In genomic region chr15:66402885-66403284, GRCh38 we compare ENCODE assay signal across 19 cellular contexts. TPM values are rescaled to one million over a fixed set of nuclear protein-coding genes. Genes with fewer than 3 reads are reported as not detected.
A peak's percentile ranks its signal among the peaks of the same experiment; 100 is the strongest.
DNase-seq lines count a peak whose midpoint lies in the region; ATAC-seq and TF ChIP-seq lines count a peak whose summit lies in the region.
"Had no signal": no experiment of that assay in that cellular context is flagged by ENCODE, and none has a peak within 500 bp of the region (broad histone marks: within the 10 kb centered on the region; RNA-seq: fewer than 3 reads in every experiment).

No MANE protein-coding gene starts in this region.

- H3K9ac ChIP-seq in trophoblast cell (ENCODE audit: low read length): no peak overlapping the region
- H3K9ac ChIP-seq: GM23248 had no signal

- no peak overlapping the region for H2AK5ac ChIP-seq in trophoblast cell (ENCODE audit: low read length)

- peak overlapping the region; percentile 35 for H3K4me3 Mint-ChIP-seq in CD4-positive, alpha-beta T cell
- H3K4me3 Mint-ChIP-seq in T-helper 17 cell: peak overlapping the region; percentile 52

- ATAC-seq in CD4-positive, alpha-beta T cell (ENCODE audit: poor library complexity): no peak
- ATAC-seq in T-helper 17 cell (no peak), left lung (no peak)
- ATAC-seq: heart right ventricle had no signal

- H3K18ac ChIP-seq in trophoblast cell (ENCODE audit: low read length): no peak overlapping the region

- no peak overlapping the region for H4K8ac ChIP-seq in trophoblast cell (ENCODE audit: low read depth, low read length)

- peak overlapping the region; percentile 78 for H3K4me3 ChIP-seq in DOHH2 (ENCODE audit: low read length)
- no peak overlapping the region for H3K4me3 ChIP-seq in left lung
- no peak overlapping the region for H3K4me3 ChIP-seq in trophoblast cell (ENCODE audit: low read depth, low read length)
- H3K4me3 ChIP-seq: GM23248, heart right ventricle, lower lobe of right lung, prostate gland had no signal

- H2BK5ac ChIP-seq in trophoblast cell (ENCODE audit: low read depth, low read length, poor library complexity): no peak overlapping the region

- no peak overlapping the region for H2AFZ ChIP-seq in trophoblast cell (ENCODE audit: insufficient read depth, low read length, poor library complexity)
- H2AFZ ChIP-seq: GM23248 had no signal

- no peak for TF ChIP-seq CTCF in CD4-positive, alpha-beta T cell (IDR thresholded peaks at IDR 0.05)
- no peak for TF ChIP-seq CTCF in DOHH2 (IDR thresholded peaks at IDR 0.05; ENCODE audit: low read depth, low read length, poor library complexity, severe bottlenecking)
- TF ChIP-seq CTCF in left lung (IDR thresholded peaks at IDR 0.05): no peak

- H3K9me3 ChIP-seq in CD4-positive, alpha-beta T cell (ENCODE audit: control insufficient read depth, low read length): no peaks in the 10 kb centered on the region
- H3K9me3 ChIP-seq in DOHH2 (ENCODE audit: control insufficient read depth, insufficient read depth, low read length) (no peaks in the 10 kb centered on the region), T-helper 17 cell (ENCODE audit: control insufficient read depth, low read length, poor library complexity, severe bottlenecking) (no peaks in the 10 kb centered on the region), left lung (no peaks in the 10 kb centered on the region), trophoblast cell (ENCODE audit: insufficient read depth, low read depth, low read length) (no peaks in the 10 kb centered on the region)
- H3K9me3 ChIP-seq: heart right ventricle, lower lobe of right lung, prostate gland had no signal

- no peaks in the 10 kb centered on the region for H3K9me3 Mint-ChIP-seq in CD4-positive, alpha-beta T cell

- H3K27ac ChIP-seq in CD4-positive, alpha-beta T cell (ENCODE audit: low read depth, low read length): no peak overlapping the region
- H3K27ac ChIP-seq in DOHH2 (ENCODE audit: low read depth, low read length): peak overlapping the region; percentile 85
- peak overlapping the region; percentile 65 to 67 for H3K27ac ChIP-seq in left lung
- H3K27ac ChIP-seq in trophoblast cell (ENCODE audit: low read depth, low read length): no peak overlapping the region
- H3K27ac ChIP-seq: GM23248, prostate gland had no signal

- no peaks in the 10 kb centered on the region for H3K9me2 ChIP-seq in DOHH2 (replicated peaks; ENCODE audit: control insufficient read depth, low read length)

- H3K4me1 ChIP-seq in DOHH2 (ENCODE audit: control insufficient read depth, low read length) (peaks cover 92% of the 10 kb centered on the region), left lung (peaks cover 12 to 86% of the 10 kb centered on the region in 2 donors), trophoblast cell (ENCODE audit: control insufficient read depth in 1 of 2, insufficient read depth in 2 of 2, low read length in 2 of 2) (no peaks in the 10 kb centered on the region)
- H3K4me1 ChIP-seq: prostate gland had no signal

- peaks cover 85% of the 10 kb centered on the region for H3K4me1 Mint-ChIP-seq in CD4-positive, alpha-beta T cell (ENCODE audit: low read depth)
- H3K4me1 Mint-ChIP-seq in T-helper 17 cell: peaks cover 57% of the 10 kb centered on the region

- peaks cover 25% of the 10 kb centered on the region; the same call in 1 of the 2 replicates for H4K20me1 ChIP-seq in DOHH2 (ENCODE audit: control insufficient read depth, insufficient read depth, low read depth, low read length)

- no peak overlapping the region for H3K4ac ChIP-seq in trophoblast cell (ENCODE audit: low read depth, low read length)

- H4K12ac ChIP-seq in trophoblast cell (ENCODE audit: low read depth, low read length): no peak overlapping the region

- POLR2A ChIA-PET in CD4-positive, alpha-beta T cell (lab: Charles Lee): interaction anchor here (0.5 to 2.1 kb wide), 7 partner anchors 9 to 96 kb away, joined by 3 to 11 read pairs (median 4); partner anchors contain the start of gene MAP2K1

- no peaks in the 10 kb centered on the region for H3K27me3 Mint-ChIP-seq in CD4-positive, alpha-beta T cell
- H3K27me3 Mint-ChIP-seq in T-helper 17 cell: no peaks in the 10 kb centered on the region

- H3K36me3 ChIP-seq in DOHH2 (ENCODE audit: control insufficient read depth, low read length): peaks cover 14% of the 10 kb centered on the region
- peaks cover 0 to 6% of the 10 kb centered on the region in 2 donors for H3K36me3 ChIP-seq in left lung
- H3K36me3 ChIP-seq in trophoblast cell (ENCODE audit: control insufficient read depth in 1 of 2, insufficient read depth in 2 of 2, low read length in 2 of 2): peaks cover 2 to 3% of the 10 kb centered on the region in 2 experiments
- H3K36me3 ChIP-seq: prostate gland had no signal

- no peak for DNase-seq in CD4-positive, alpha-beta T cell
- DNase-seq in T-helper 17 cell (no peak), left lung (no peak), trophoblast cell (no peak), NCI-H2171 (lab: John Stamatoyannopoulos, UW) (no peak), HCEC 1CT (no peak), NCI-H2081 treated with DMSO at 0.1 percent for 48 hours (lab: John Stamatoyannopoulos, UW) (no peak)
- DNase-seq: activated gamma-delta T cell treated with Interleukin-2 at 50 U/mL for 16 hours; AML-193; GM23248; heart right ventricle; lower lobe of right lung; NCI-H2107; NCI-H69; SIG-M5; small intestine; stimulated activated CD4-positive, alpha-beta T cell treated with anti-CD3 and anti-CD28 coated beads, Interleukin-4, amount 100 ng/mL, for 4 hours had no signal

- peak overlapping the region; percentile 79 for H3K27ac Mint-ChIP-seq in CD4-positive, alpha-beta T cell
- peak overlapping the region; percentile 86 for H3K27ac Mint-ChIP-seq in T-helper 17 cell

- H3K79me2 ChIP-seq in DOHH2 (ENCODE audit: control insufficient read depth, low read length) (peaks cover 100% of the 10 kb centered on the region), trophoblast cell (ENCODE audit: control insufficient read depth, insufficient read depth, low read length, poor library complexity) (peaks cover 3% of the 10 kb centered on the region)

- H3K23ac ChIP-seq in trophoblast cell (ENCODE audit: low read length): no peak overlapping the region

- H2BK120ac ChIP-seq in trophoblast cell (ENCODE audit: insufficient read depth, low read length, poor library complexity): no peak overlapping the region

- H3K79me1 ChIP-seq in trophoblast cell (ENCODE audit: low read length): no peaks in the 10 kb centered on the region

- H3K36me3 Mint-ChIP-seq in CD4-positive, alpha-beta T cell (ENCODE audit: low read depth): peaks cover 16% of the 10 kb centered on the region
- peaks cover 2% of the 10 kb centered on the region for H3K36me3 Mint-ChIP-seq in T-helper 17 cell (ENCODE audit: low read depth)

- H3K27me3 ChIP-seq in CD4-positive, alpha-beta T cell (ENCODE audit: control insufficient read depth, insufficient read depth, low read length): no peaks in the 10 kb centered on the region
- H3K27me3 ChIP-seq in DOHH2 (ENCODE audit: control insufficient read depth, low read length) (no peaks in the 10 kb centered on the region), left lung (no peaks in the 10 kb centered on the region), trophoblast cell (ENCODE audit: insufficient read depth, low read length) (no peaks in the 10 kb centered on the region)
- H3K27me3 ChIP-seq: heart right ventricle had no signal

- no peak overlapping the region for H2BK12ac ChIP-seq in trophoblast cell (ENCODE audit: low read length)

- intact Hi-C loops in CD4-positive, alpha-beta T cell (cut with DNase I, micrococcal nuclease): loop anchor here in 1 of 2 experiments (2.0 to 5.0 kb wide), 2 partner anchors 16 to 46 kb away; partner anchors contain the start of genes MAP2K1 and TIPIN
- intact Hi-C loops in left lung (cut with DNase I): no loop called here

- WGBS in trophoblast cell (ENCODE audit: extremely low coverage, insufficient coverage, insufficient read length): no CpG with 5 or more reads among the region's 1 CpG

- CTCF ChIA-PET in CD4-positive, alpha-beta T cell (lab: Charles Lee): interaction anchor here (0.7 to 5.8 kb wide), 6 partner anchors 10 to 95 kb away, joined by 3 to 34 read pairs (median 6); partner anchors contain the start of genes MAP2K1 and SNAPC5

- H3F3A ChIP-seq in DOHH2 (ENCODE audit: control insufficient read depth, insufficient read depth): peaks cover 23% of the 10 kb centered on the region

- no peak overlapping the region for H3K14ac ChIP-seq in trophoblast cell (ENCODE audit: low read length)

- no peak overlapping the region for H4K91ac ChIP-seq in trophoblast cell (ENCODE audit: low read depth, low read length)

- H3K4me2 ChIP-seq in DOHH2 (ENCODE audit: low read length) (peak overlapping the region; percentile 99), trophoblast cell (ENCODE audit: low read length) (no peak overlapping the region)

RNA-seq across cellular contexts. Expression of gene MAP2K1, which starts 16.2 kb away (rescaled TPM):
- 10 to 100 TPM; 33.8 to 34.7 TPM for total RNA-seq in CD4-positive, alpha-beta T cell
- total RNA-seq in T-helper 17 cell (10 to 100 TPM; 39.2 to 57.3 TPM), left lung (10 to 100 TPM; 59.3 to 60.4 TPM)
- 36.6 and 37.5 TPM in 2 replicates for polyA plus RNA-seq in trophoblast cell (2013)

RNA-seq across cellular contexts. Expression of gene TIPIN, which starts 46.4 kb away (rescaled TPM):
- total RNA-seq in CD4-positive, alpha-beta T cell: 1 to 10 TPM; 3.7 to 3.9 TPM
- total RNA-seq in T-helper 17 cell (1 to 10 TPM; 2.9 to 4.2 TPM), left lung (10 to 100 TPM in 1 of 2 donors, 1 to 10 TPM in 1; 7.1 to 11.1 TPM)
- 13.2 and 14.8 TPM in 2 replicates for polyA plus RNA-seq in trophoblast cell (2013)

Comparison
In these comparisons a context has a peak if more than half of its experiments do, and no peak if none do; other contexts are left out.
1. H3K27ac ChIP-seq: peak in DOHH2 (single experiment) and left lung (2 of 2); none in CD4-positive, alpha-beta T cell (single experiment) and trophoblast cell (single experiment).